Comparison of ENCODE assay signal across 19 cellular contexts in the genomic region with DNA sequence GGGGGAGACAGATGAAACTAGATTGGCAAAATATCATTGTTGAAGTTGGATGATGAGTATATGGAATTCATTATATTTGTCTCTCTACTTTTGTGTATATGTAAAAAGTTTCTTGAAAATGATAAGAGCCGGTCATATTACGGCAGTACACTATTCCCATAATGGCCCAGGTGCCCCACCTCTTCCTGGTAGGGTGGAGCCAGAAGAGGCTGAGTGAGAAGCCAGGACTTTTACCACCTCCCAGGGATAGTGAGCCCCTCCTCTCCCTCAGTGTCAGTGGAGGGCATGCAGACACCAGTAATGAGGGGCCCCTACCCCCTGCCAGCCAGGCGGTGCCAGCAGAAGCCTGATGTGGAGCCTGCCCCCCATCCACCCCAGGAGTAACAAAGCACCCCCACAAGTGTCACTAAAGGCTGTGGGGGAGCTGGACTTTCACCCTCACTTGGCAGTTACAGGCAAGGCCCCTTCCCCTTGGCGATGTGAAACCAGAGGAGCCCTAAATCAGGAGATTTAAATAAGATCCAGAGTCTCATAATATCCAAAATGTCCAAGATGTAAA.
"Had no signal": no experiment of that assay in that cellular context is flagged by ENCODE, and none has a peak within 500 bp of the region (broad histone marks: within the 10 kb centered on the region; RNA-seq: fewer than 3 reads in every experiment).

No MANE protein-coding gene starts in this region.

- H3K27me3 ChIP-seq: MG63, SJSA1 had no signal

- H3K36me3 ChIP-seq: MG63, SJSA1 had no signal

- H3K9me3 ChIP-seq: MG63, SJSA1 had no signal

- H3K4me3 ChIP-seq: MG63, SJSA1, SK-N-MC had no signal

- H3K4me1 ChIP-seq: SJSA1 had no signal

- H3K27ac ChIP-seq: SJSA1, SK-N-MC had no signal

- DNase-seq: Karpas-422, KG1, MG63, NCI-H1092, NCI-H1105 treated with DMSO at 0.1 percent for 48 hours, NCI-H1436, NCI-H187, NCI-H2029, NCI-H2081 treated with DMSO at 0.1 percent for 48 hours, NCI-H2171, NCI-H446, NCI-H510A, NCI-H524 treated with DMSO at 0.1 percent for 48 hours, NCI-H774, Right ventricle myocardium superior, RPMI8226, SIG-M5 had no signal
